8 cellular contexts compared by ENCODE assay signal in genomic region chr2:238427435-238428162, GRCh38. TPM values are rescaled to one million over a fixed set of nuclear protein-coding genes. Genes with fewer than 3 reads are reported as not detected.
DNase-seq lines count a peak whose midpoint lies in the region; ATAC-seq and TF ChIP-seq lines count a peak whose summit lies in the region.

No MANE protein-coding gene starts in this region.

- intact Hi-C loops in activated B cell treated with CpG ODN at 0.5 μM for 24 hours (cut with micrococcal nuclease) = loop anchor here (1.0 to 10.0 kb wide), 5 partner anchors 57 to 1343 kb away; partner anchors contain the start of genes COPS8, HDAC4, TRAF3IP1 and UBE2F
- intact Hi-C loops in heart right ventricle (cut with DNase I) = no loop called here

- POLR2A ChIA-PET in activated B cell treated with CpG ODN at 0.5 μM for 24 hours (lab: Charles Lee) = interaction anchor here (0.6 kb wide), 1 partner anchor 16 kb away, joined by 4 read pairs; no protein-coding TSS in a partner anchor

- TF ChIP-seq CTCF in DOHH2 (IDR thresholded peaks at IDR 0.05; ENCODE audit: low read depth, low read length, poor library complexity, severe bottlenecking) (no peak), activated B cell treated with CpG ODN at 0.5 μM for 24 hours (IDR thresholded peaks at IDR 0.05) (no peak), heart right ventricle (IDR thresholded peaks at IDR 0.05) (no peak)

- H3K9me3 ChIP-seq in DOHH2 (ENCODE audit: control insufficient read depth, insufficient read depth, low read length) (no peaks in the 10 kb centered on the region), heart right ventricle (peaks cover 0 to 18% (median 0%) of the 10 kb centered on the region in 11 donors)

- 8 to 13% methylated on average over 20 of the region's 20 CpGs for WGBS in heart right ventricle, 2 donors

- peaks cover 40% of the 10 kb centered on the region for H3K4me1 Mint-ChIP-seq in activated B cell treated with CpG ODN at 0.5 μM for 24 hours

- no peaks in the 10 kb centered on the region for H3K9me3 Mint-ChIP-seq in activated B cell treated with CpG ODN at 0.5 μM for 24 hours

- DNase-seq in activated B cell treated with CpG ODN at 0.5 μM for 24 hours (no peak), heart right ventricle (no peak), NCI-H524 treated with DMSO at 0.1 percent for 48 hours (lab: John Stamatoyannopoulos, UW) (no peak), SIG-M5 (lab: John Stamatoyannopoulos, UW) (no peak), GF-D8 (lab: John Stamatoyannopoulos, UW) (no peak)

- H3K27me3 Mint-ChIP-seq in activated B cell treated with CpG ODN at 0.5 μM for 24 hours = no peaks in the 10 kb centered on the region

- H3K4me3 ChIP-seq in DOHH2 (ENCODE audit: low read length) (peak overlapping the region; percentile 87), heart right ventricle (peak overlapping the region; percentile 56 to 98 (median 79)), skin epidermis (peak overlapping the region; percentile 51 to 98 (median 95))

- peak; percentile 7 for ATAC-seq in HG02884 (IDR thresholded peaks at IDR 0.05; ENCODE audit: unreplicated experiment)
- ATAC-seq in activated B cell treated with CpG ODN at 0.5 μM for 24 hours (ENCODE audit: low read depth) = no peak
- peak; percentile 3 to 31 (median 16) for ATAC-seq in heart right ventricle

- peak overlapping the region; percentile 68 for H3K27ac ChIP-seq in DOHH2 (ENCODE audit: low read depth, low read length)
- H3K27ac ChIP-seq in heart right ventricle = peak overlapping the region in 9 of 10 donors; percentile 81 to 98 (median 94)
- peak overlapping the region; percentile 90 to 98 (median 95) for H3K27ac ChIP-seq in skin epidermis

- H3F3A ChIP-seq in DOHH2 (ENCODE audit: control insufficient read depth, insufficient read depth) = no peaks in the 10 kb centered on the region

- CTCF ChIA-PET in activated B cell treated with CpG ODN at 0.5 μM for 24 hours (lab: Charles Lee) = interaction anchor here (0.5 kb wide), 1 partner anchor 70 kb away, joined by 3 read pairs; no protein-coding TSS in a partner anchor

- peaks cover 24% of the 10 kb centered on the region for H3K36me3 Mint-ChIP-seq in activated B cell treated with CpG ODN at 0.5 μM for 24 hours (ENCODE audit: low read depth)

- peaks cover 8% of the 10 kb centered on the region; the same call in 1 of the 2 replicates for H4K20me1 ChIP-seq in DOHH2 (ENCODE audit: control insufficient read depth, insufficient read depth, low read depth, low read length)

- H3K79me2 ChIP-seq in DOHH2 (ENCODE audit: control insufficient read depth, low read length) = peaks cover 70% of the 10 kb centered on the region

- peaks cover 27% of the 10 kb centered on the region for H3K36me3 ChIP-seq in DOHH2 (ENCODE audit: control insufficient read depth, low read length)
- peaks cover 0 to 11% (median 0%) of the 10 kb centered on the region in 9 donors for H3K36me3 ChIP-seq in heart right ventricle

- peak overlapping the region; percentile 88 for H3K27ac Mint-ChIP-seq in activated B cell treated with CpG ODN at 0.5 μM for 24 hours

- peak overlapping the region; percentile 92 for H3K4me3 Mint-ChIP-seq in activated B cell treated with CpG ODN at 0.5 μM for 24 hours

- H3K4me1 ChIP-seq in DOHH2 (ENCODE audit: control insufficient read depth, low read length) (peaks cover 24% of the 10 kb centered on the region), heart right ventricle (peaks cover 0 to 53% (median 32%) of the 10 kb centered on the region in 9 donors)

- no peaks in the 10 kb centered on the region for H3K27me3 ChIP-seq in DOHH2 (ENCODE audit: control insufficient read depth, low read length)
- peaks cover 0 to 33% (median 7%) of the 10 kb centered on the region in 7 donors for H3K27me3 ChIP-seq in heart right ventricle

- H3K4me2 ChIP-seq in DOHH2 (ENCODE audit: low read length) = peak overlapping the region; percentile 72

- H3K9me2 ChIP-seq in DOHH2 (replicated peaks; ENCODE audit: control insufficient read depth, low read length) = no peaks in the 10 kb centered on the region

RNA-seq across cellular contexts. Expression of gene ASB1, which starts 0.9 kb away (rescaled TPM):
- total RNA-seq in activated B cell treated with CpG ODN at 0.5 μM for 24 hours (44.5 and 49.8 TPM in 2 replicates), heart right ventricle (10 to 100 TPM; 31.4 to 61.5 (median 51.2) TPM)
- 10 to 100 TPM; 32.0 to 41.9 TPM for polyA plus RNA-seq in heart right ventricle
